31 cellular contexts compared by ENCODE assay signal in the genomic region with DNA sequence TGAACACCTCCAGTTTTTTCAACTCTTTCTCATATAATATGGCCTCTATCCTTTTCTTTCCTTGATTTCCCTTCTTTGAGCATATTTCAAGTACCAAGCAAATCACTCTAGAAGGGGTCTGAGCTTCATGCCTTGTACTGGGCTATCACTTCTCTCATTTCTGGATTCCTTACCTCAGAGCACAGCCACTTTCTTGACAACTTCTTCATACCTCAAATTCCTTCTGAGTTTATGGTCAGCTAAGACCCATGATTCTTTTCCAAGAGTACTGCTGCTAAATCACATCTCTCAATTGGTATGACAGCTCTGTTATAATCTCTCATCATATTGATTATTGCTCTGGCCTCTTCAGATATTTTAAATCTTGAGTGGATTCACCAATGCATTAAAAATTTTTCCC.
"Had no signal": no experiment of that assay in that cellular context is flagged by ENCODE, and none has a peak within 500 bp of the region (broad histone marks: within the 10 kb centered on the region; RNA-seq: fewer than 3 reads in every experiment).

No MANE protein-coding gene starts in this region.

- H3K27ac Mint-ChIP-seq: activated CD8-positive, alpha-beta T cell treated with anti-CD3 and anti-CD28 coated beads for 36 hours; activated naive CD4-positive, alpha-beta T cell treated with anti-CD3 and anti-CD28 coated beads, Interleukin-2, amount 50 U/mL, for 24 hours; activated naive CD8-positive, alpha-beta T cell treated with anti-CD3 and anti-CD28 coated beads, Interleukin-2, amount 10 ng/mL, durations not matched to agents 7 days and 5 days; activated T-cell treated with anti-CD3 and anti-CD28 coated beads, Interleukin-2, amount 50 U/mL, for 24 hours; activated T-helper 2 cell treated with anti-CD3 and anti-CD28 coated beads, Interferon-gamma antibody, Interleukin-2, Interleukin-4, amounts not matched to agents 10 μg/mL and 5 μg/mL and 100 μg/mL, durations not matched to agents 14 hours and 24 hours and 36 hours had no signal

- ATAC-seq: activated CD8-positive, alpha-beta T cell treated with anti-CD3 and anti-CD28 coated beads for 36 hours; K562; Panc1 had no signal

- H3K4me3 ChIP-seq: ascending aorta, K562, SJCRH30, SK-N-MC had no signal

- DNase-seq: activated CD4-positive, alpha-beta T cell treated with anti-CD3 and anti-CD28 coated beads for 1 hour; activated CD4-positive, alpha-beta T cell treated with anti-CD3 and anti-CD28 coated beads for 48 hours; activated CD4-positive, CD25-positive, alpha-beta regulatory T cell; activated CD8-positive, alpha-beta T cell treated with anti-CD3 and anti-CD28 coated beads for 36 hours; activated gamma-delta T cell; activated naive CD4-positive, alpha-beta T cell treated with Interleukin-2 at 50 U/mL for 16 hours; activated naive CD8-positive, alpha-beta T cell treated with anti-CD3 and anti-CD28 coated beads, Interleukin-2, amount 10 ng/mL, durations not matched to agents 7 days and 5 days; activated T-cell treated with anti-CD3 and anti-CD28 coated beads, Interleukin-2, amount 50 U/mL, for 24 hours; amygdala; Karpas-422; NCI-H1105; NCI-H1417 treated with DMSO at 0.1 percent for 48 hours; NCI-H187 treated with DMSO at 0.1 percent for 48 hours; NCI-H2081; NCI-H2171 treated with DMSO at 0.1 percent for 48 hours; NCI-H2227 treated with DMSO at 0.1 percent for 48 hours; NCI-H446; NCI-H510A treated with DMSO at 0.1 percent for 48 hours; NCI-H69; NCI-H82; SHP77; SJCRH30; T1000; WERI-Rb-1 had no signal

- H3K36me3 ChIP-seq: ascending aorta, SJCRH30, WERI-Rb-1 had no signal

- H3K9me3 ChIP-seq: ascending aorta had no signal

- H3K36me3 Mint-ChIP-seq: activated naive CD4-positive, alpha-beta T cell treated with anti-CD3 and anti-CD28 coated beads, Interleukin-2, amount 50 U/mL, for 24 hours; activated naive CD8-positive, alpha-beta T cell treated with anti-CD3 and anti-CD28 coated beads, Interleukin-2, amount 10 ng/mL, durations not matched to agents 7 days and 5 days; brain had no signal

- H3K9me3 Mint-ChIP-seq: activated CD8-positive, alpha-beta T cell treated with anti-CD3 and anti-CD28 coated beads for 36 hours; activated naive CD4-positive, alpha-beta T cell treated with anti-CD3 and anti-CD28 coated beads, Interleukin-2, amount 50 U/mL, for 24 hours; activated T-cell treated with anti-CD3 and anti-CD28 coated beads, Interleukin-2, amount 50 U/mL, for 24 hours; activated T-helper 2 cell treated with anti-CD3 and anti-CD28 coated beads, Interferon-gamma antibody, Interleukin-2, Interleukin-4, amounts not matched to agents 10 μg/mL and 5 μg/mL and 100 μg/mL, durations not matched to agents 14 hours and 24 hours and 36 hours had no signal

- H3K27me3 Mint-ChIP-seq: activated naive CD4-positive, alpha-beta T cell treated with anti-CD3 and anti-CD28 coated beads, Interleukin-2, amount 50 U/mL, for 24 hours; activated T-cell treated with anti-CD3 and anti-CD28 coated beads, Interleukin-2, amount 50 U/mL, for 24 hours had no signal

- H3K4me1 ChIP-seq: ascending aorta, SJCRH30 had no signal

- H3K27me3 ChIP-seq: ascending aorta, SJCRH30 had no signal

- H3K4me3 Mint-ChIP-seq: activated CD8-positive, alpha-beta T cell treated with anti-CD3 and anti-CD28 coated beads for 36 hours; activated naive CD4-positive, alpha-beta T cell treated with anti-CD3 and anti-CD28 coated beads, Interleukin-2, amount 50 U/mL, for 24 hours; activated naive CD8-positive, alpha-beta T cell treated with anti-CD3 and anti-CD28 coated beads, Interleukin-2, amount 10 ng/mL, durations not matched to agents 7 days and 5 days; activated T-cell treated with anti-CD3 and anti-CD28 coated beads, Interleukin-2, amount 50 U/mL, for 24 hours; brain had no signal

- H3K4me1 Mint-ChIP-seq: activated naive CD4-positive, alpha-beta T cell treated with anti-CD3 and anti-CD28 coated beads, Interleukin-2, amount 50 U/mL, for 24 hours; activated naive CD8-positive, alpha-beta T cell treated with anti-CD3 and anti-CD28 coated beads, Interleukin-2, amount 10 ng/mL, durations not matched to agents 7 days and 5 days had no signal

- H3K27ac ChIP-seq: ascending aorta, SJCRH30, SK-N-MC, WERI-Rb-1 had no signal
